In the genomic region with DNA sequence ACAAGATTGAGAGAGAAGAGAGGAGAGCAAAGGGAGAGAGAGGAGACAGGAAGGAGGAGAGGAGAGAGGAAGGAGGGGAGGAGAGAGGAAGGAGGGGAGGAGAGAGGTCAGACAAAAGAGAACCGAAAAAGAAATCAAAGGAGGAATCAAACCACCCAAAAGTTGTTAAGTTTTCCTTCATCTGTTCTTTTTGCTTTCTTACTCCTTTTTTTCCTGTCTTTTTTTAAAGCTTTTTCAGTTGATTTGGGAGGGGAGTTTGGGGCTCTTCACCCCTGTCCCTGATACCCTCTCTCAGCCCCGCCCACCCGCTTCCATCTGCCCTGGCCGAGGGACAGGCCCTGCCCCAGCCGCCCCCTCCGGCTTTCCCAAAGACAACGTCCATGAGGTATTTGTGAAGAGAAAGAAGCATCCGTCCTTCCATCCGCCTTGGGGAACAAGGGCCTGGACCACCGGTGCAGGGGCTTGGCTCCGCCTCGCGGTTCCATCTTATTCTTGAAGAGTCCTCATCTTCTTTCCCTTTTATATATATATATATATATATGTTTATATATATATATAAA, we compare ENCODE assay signal across 1 cellular context.
TF ChIP-seq lines count a peak whose summit lies in the region.

No MANE protein-coding gene starts in this region.

TF ChIP-seq in HepG2, 621 proteins besides CTCF, POLR2A, EP300 and RAD21:
- TF ChIP-seq, protein P1, sequence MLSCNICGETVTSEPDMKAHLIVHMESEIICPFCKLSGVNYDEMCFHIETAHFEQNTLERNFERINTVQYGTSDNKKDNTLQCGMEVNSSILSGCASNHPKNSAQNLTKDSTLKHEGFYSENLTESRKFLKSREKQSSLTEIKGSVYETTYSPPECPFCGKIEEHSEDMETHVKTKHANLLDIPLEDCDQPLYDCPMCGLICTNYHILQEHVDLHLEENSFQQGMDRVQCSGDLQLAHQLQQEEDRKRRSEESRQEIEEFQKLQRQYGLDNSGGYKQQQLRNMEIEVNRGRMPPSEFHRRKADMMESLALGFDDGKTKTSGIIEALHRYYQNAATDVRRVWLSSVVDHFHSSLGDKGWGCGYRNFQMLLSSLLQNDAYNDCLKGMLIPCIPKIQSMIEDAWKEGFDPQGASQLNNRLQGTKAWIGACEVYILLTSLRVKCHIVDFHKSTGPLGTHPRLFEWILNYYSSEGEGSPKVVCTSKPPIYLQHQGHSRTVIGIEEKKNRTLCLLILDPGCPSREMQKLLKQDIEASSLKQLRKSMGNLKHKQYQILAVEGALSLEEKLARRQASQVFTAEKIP (CRISPR knock-in tag; IDR thresholded peaks at IDR 0.05; ENCODE audit: borderline replicate concordance): no peak
- no peak for TF ChIP-seq ZNF816 (CRISPR knock-in tag; IDR thresholded peaks at IDR 0.05; ENCODE audit: borderline replicate concordance)
- TF ChIP-seq MZF1 (CRISPR knock-in tag; IDR thresholded peaks at IDR 0.05; ENCODE audit: borderline replicate concordance): no peak
- no peak for TF ChIP-seq ZNF629 (CRISPR knock-in tag; conservative IDR thresholded peaks at IDR 0.05)
- TF ChIP-seq ZNF121 (CRISPR knock-in tag; IDR thresholded peaks at IDR 0.05): no peak
- no peak for TF ChIP-seq SAFB2 (CRISPR knock-in tag; IDR thresholded peaks at IDR 0.05; ENCODE audit: borderline replicate concordance, low read depth)
TF ChIP-seq in HepG2: peak in this region for 0.
